In the genomic region with DNA sequence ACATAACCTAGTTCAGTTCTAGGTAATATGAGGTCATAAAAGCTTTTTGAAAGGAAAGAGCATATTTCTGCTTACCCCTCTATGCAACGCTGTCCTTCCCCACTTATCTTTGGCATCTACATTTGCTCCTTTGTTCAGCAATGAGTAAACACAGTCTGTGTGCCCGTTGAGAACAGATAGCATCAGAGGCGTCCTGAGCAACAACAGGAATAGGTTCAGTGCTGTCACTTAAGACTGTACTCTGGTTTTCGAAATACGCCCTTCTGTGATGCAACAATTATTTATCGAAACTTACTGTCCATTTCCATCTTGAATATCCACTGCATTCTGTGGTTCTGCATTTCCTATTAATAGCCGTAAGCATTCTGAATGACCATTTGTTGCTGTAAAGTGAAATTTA, we compare ENCODE assay signal across 18 cellular contexts.
DNase-seq lines count a peak whose midpoint lies in the region; ATAC-seq lines count a peak whose summit lies in the region.
"Had no signal": no experiment of that assay in that cellular context is flagged by ENCODE, and none has a peak within 500 bp of the region (broad histone marks: within the 10 kb centered on the region; RNA-seq: fewer than 3 reads in every experiment).

No MANE protein-coding gene starts in this region.

- H3K4me3 Mint-ChIP-seq in activated T-cell treated with anti-CD3 and anti-CD28 coated beads, Interleukin-2, amount 50 U/mL, for 72 hours, result no peak overlapping the region
- no peak overlapping the region for H3K4me3 Mint-ChIP-seq in effector memory CD8-positive, alpha-beta T cell
- H3K4me3 Mint-ChIP-seq: activated CD8-positive, alpha-beta memory T cell treated with anti-CD3 and anti-CD28 coated beads, Interleukin-2, amount 10 ng/mL, durations not matched to agents 7 days and 5 days; nephron progenitor cell; stimulated activated naive CD8-positive, alpha-beta T cell treated with anti-CD3 and anti-CD28 coated beads, Interleukin-15, Interleukin-2, amounts not matched to agents 100 ng/mL and 50 ng/mL, for 24 hours had no signal

- H3K36me3 Mint-ChIP-seq in activated T-cell treated with anti-CD3 and anti-CD28 coated beads, Interleukin-2, amount 50 U/mL, for 72 hours (ENCODE audit: insufficient read depth in 2 of 2), result peaks cover 0 to 10% of the 10 kb centered on the region in 2 donors
- peaks cover 54% of the 10 kb centered on the region for H3K36me3 Mint-ChIP-seq in effector memory CD8-positive, alpha-beta T cell (ENCODE audit: insufficient read depth)

- H3K9me3 Mint-ChIP-seq in activated T-cell treated with anti-CD3 and anti-CD28 coated beads, Interleukin-2, amount 50 U/mL, for 72 hours, result no peaks in the 10 kb centered on the region
- no peaks in the 10 kb centered on the region for H3K9me3 Mint-ChIP-seq in effector memory CD8-positive, alpha-beta T cell
- H3K9me3 Mint-ChIP-seq: nephron progenitor cell; stimulated activated naive CD8-positive, alpha-beta T cell treated with anti-CD3 and anti-CD28 coated beads, Interleukin-15, Interleukin-2, amounts not matched to agents 100 ng/mL and 50 ng/mL, for 24 hours had no signal

- peak; percentile 37 to 58 for ATAC-seq in activated T-cell treated with anti-CD3 and anti-CD28 coated beads, Interleukin-2, amount 50 U/mL, for 72 hours (replicated peaks in 1 of 2)
- peak; percentile 33 for ATAC-seq in effector memory CD8-positive, alpha-beta T cell (replicated peaks)
- ATAC-seq in HG02973 (IDR thresholded peaks at IDR 0.05; ENCODE audit: unreplicated experiment), result no peak
- ATAC-seq in GM21381 (IDR thresholded peaks at IDR 0.05; ENCODE audit: unreplicated experiment), result no peak
- ATAC-seq: activated CD8-positive, alpha-beta memory T cell treated with anti-CD3 and anti-CD28 coated beads, Interleukin-2, amount 10 ng/mL, durations not matched to agents 7 days and 5 days; HCT116 had no signal

- H3K27me3 Mint-ChIP-seq in activated T-cell treated with anti-CD3 and anti-CD28 coated beads, Interleukin-2, amount 50 U/mL, for 72 hours (ENCODE audit: low read depth), result no peaks in the 10 kb centered on the region
- H3K27me3 Mint-ChIP-seq in effector memory CD8-positive, alpha-beta T cell, result no peaks in the 10 kb centered on the region
- H3K27me3 Mint-ChIP-seq: activated CD8-positive, alpha-beta memory T cell treated with anti-CD3 and anti-CD28 coated beads, Interleukin-2, amount 10 ng/mL, durations not matched to agents 7 days and 5 days; stimulated activated naive CD8-positive, alpha-beta T cell treated with anti-CD3 and anti-CD28 coated beads, Interleukin-15, Interleukin-2, amounts not matched to agents 100 ng/mL and 50 ng/mL, for 24 hours had no signal

- DNase-seq in activated T-cell treated with anti-CD3 and anti-CD28 coated beads, Interleukin-2, amount 50 U/mL, for 72 hours, result no peak
- no peak for DNase-seq in activated T-cell treated with anti-CD3 and anti-CD28 coated beads, Interleukin-2, amount 50 U/mL, for 48 hours
- DNase-seq in RPMI7951 (ENCODE audit: low read depth) (peak; percentile 11), RKO (ENCODE audit: low spot score) (no peak)
- no peak for DNase-seq in effector memory CD8-positive, alpha-beta T cell
- no peak for DNase-seq in stimulated activated CD4-positive, alpha-beta T cell treated with anti-CD3 and anti-CD28 coated beads, Interleukin-12 subunit alpha, Interleukin-12 subunit beta, amount 100 ng/mL, for 4 hours
- DNase-seq: activated CD4-positive, CD25-positive, alpha-beta regulatory T cell; activated CD8-positive, alpha-beta memory T cell treated with anti-CD3 and anti-CD28 coated beads, Interleukin-2, amount 10 ng/mL, durations not matched to agents 7 days and 5 days; activated gamma-delta T cell; mesenchymal stem cell; NCI-H2081; NCI-H748 treated with DMSO at 0.1 percent for 48 hours; nephron progenitor cell; PC-9 had no signal

- no peak overlapping the region for H3K27ac Mint-ChIP-seq in activated T-cell treated with anti-CD3 and anti-CD28 coated beads, Interleukin-2, amount 50 U/mL, for 72 hours
- no peak overlapping the region for H3K27ac Mint-ChIP-seq in effector memory CD8-positive, alpha-beta T cell
- H3K27ac Mint-ChIP-seq: activated CD8-positive, alpha-beta memory T cell treated with anti-CD3 and anti-CD28 coated beads, Interleukin-2, amount 10 ng/mL, durations not matched to agents 7 days and 5 days; nephron progenitor cell; stimulated activated naive CD8-positive, alpha-beta T cell treated with anti-CD3 and anti-CD28 coated beads, Interleukin-15, Interleukin-2, amounts not matched to agents 100 ng/mL and 50 ng/mL, for 24 hours had no signal

- H3K4me1 Mint-ChIP-seq in activated T-cell treated with anti-CD3 and anti-CD28 coated beads, Interleukin-2, amount 50 U/mL, for 72 hours (ENCODE audit: low read depth), result peaks cover 5% of the 10 kb centered on the region
- no peaks in the 10 kb centered on the region for H3K4me1 Mint-ChIP-seq in effector memory CD8-positive, alpha-beta T cell (ENCODE audit: low read depth in 2 of 2)
- H3K4me1 Mint-ChIP-seq: nephron progenitor cell had no signal

Comparison
In these comparisons a context has a peak if more than half of its experiments do, and no peak if none do; other contexts are left out.
1. ATAC-seq: peak in activated T-cell treated with anti-CD3 and anti-CD28 coated beads, Interleukin-2, amount 50 U/mL, for 72 hours (2 of 2) and effector memory CD8-positive, alpha-beta T cell (single experiment); none in HG02973 (single experiment) and GM21381 (single experiment).